ENCODE assay signal across 22 cellular contexts in genomic region chr2:218267259-218267658, GRCh38. TPM values are rescaled to one million over a fixed set of nuclear protein-coding genes. Genes with fewer than 3 reads are reported as not detected.
DNase-seq lines count a peak whose midpoint lies in the region; ATAC-seq and TF ChIP-seq lines count a peak whose summit lies in the region.
"Had no signal": no experiment of that assay in that cellular context is flagged by ENCODE, and none has a peak within 500 bp of the region (broad histone marks: within the 10 kb centered on the region; RNA-seq: fewer than 3 reads in every experiment).

No MANE protein-coding gene starts in this region.

- no peaks in the 10 kb centered on the region for H3K9me3 ChIP-seq in CD8-positive, alpha-beta memory T cell (ENCODE audit: low read length)
- H3K9me3 ChIP-seq: colonic mucosa, lower lobe of right lung, right lobe of liver, vagina had no signal

- POLR2A ChIA-PET in activated CD4-positive, alpha-beta T cell treated with anti-CD3 and anti-CD28 coated beads, Interleukin-2, amount 10 ng/mL, durations not matched to agents 7 days and 5 days (lab: Charles Lee) = no interaction called here
- POLR2A ChIA-PET in CD8-positive, alpha-beta memory T cell (lab: Charles Lee) = no interaction called here

- peaks cover 23% of the 10 kb centered on the region for H3K4me1 ChIP-seq in CD8-positive, alpha-beta memory T cell (ENCODE audit: insufficient read depth, low read length)

- no peaks in the 10 kb centered on the region for H3K9me3 Mint-ChIP-seq in activated CD4-positive, alpha-beta T cell treated with anti-CD3 and anti-CD28 coated beads, Interleukin-2, amount 10 ng/mL, durations not matched to agents 7 days and 5 days
- H3K9me3 Mint-ChIP-seq in CD8-positive, alpha-beta memory T cell = no peaks in the 10 kb centered on the region
- H3K9me3 Mint-ChIP-seq in brain (no peaks in the 10 kb centered on the region), nephron progenitor cell (no peaks in the 10 kb centered on the region)
- H3K9me3 Mint-ChIP-seq: activated B cell treated with CpG ODN at 0.5 μM for 24 hours, H9 had no signal

- no peak overlapping the region for H3K4me3 ChIP-seq in CD8-positive, alpha-beta memory T cell (ENCODE audit: low read length)
- H3K4me3 ChIP-seq: colonic mucosa, lower lobe of right lung, right lobe of liver, SK-N-MC, vagina had no signal

- no peak for DNase-seq in activated CD4-positive, alpha-beta T cell treated with anti-CD3 and anti-CD28 coated beads, Interleukin-2, amount 10 ng/mL, durations not matched to agents 7 days and 5 days
- DNase-seq in activated CD4-positive, alpha-beta T cell treated with anti-CD3 and anti-CD28 coated beads for 1 hour = no peak
- no peak for DNase-seq in CD8-positive, alpha-beta memory T cell
- DNase-seq in nephron progenitor cell (no peak), germinal center (ENCODE audit: low spot score) (no peak), NCI-H1417 treated with DMSO at 0.1 percent for 48 hours (lab: John Stamatoyannopoulos, UW) (no peak)
- DNase-seq: activated B cell treated with CpG ODN at 0.5 μM for 24 hours, activated gamma-delta T cell, colonic mucosa, H9, lower lobe of right lung, NCI-H1092 treated with DMSO at 0.1 percent for 48 hours, NCI-H2081 treated with DMSO at 0.1 percent for 48 hours, NCI-H446 treated with DMSO at 0.1 percent for 48 hours, T-helper 9 cell had no signal

- no peaks in the 10 kb centered on the region for H3K27me3 ChIP-seq in CD8-positive, alpha-beta memory T cell (ENCODE audit: insufficient read depth, low read length, poor library complexity, severe bottlenecking)
- H3K27me3 ChIP-seq: colonic mucosa, right lobe of liver, vagina had no signal

- H3K36me3 ChIP-seq in CD8-positive, alpha-beta memory T cell (ENCODE audit: insufficient read depth, low read length) = peaks cover 25% of the 10 kb centered on the region
- H3K36me3 ChIP-seq: colonic mucosa had no signal

- peaks cover 48% of the 10 kb centered on the region for H3K4me1 Mint-ChIP-seq in activated CD4-positive, alpha-beta T cell treated with anti-CD3 and anti-CD28 coated beads, Interleukin-2, amount 10 ng/mL, durations not matched to agents 7 days and 5 days
- H3K4me1 Mint-ChIP-seq in CD8-positive, alpha-beta memory T cell = peaks cover 40 to 57% (median 49%) of the 10 kb centered on the region in 3 donors
- H3K4me1 Mint-ChIP-seq in brain (peaks cover 37% of the 10 kb centered on the region), nephron progenitor cell (peaks cover 37% of the 10 kb centered on the region)

- H3K27me3 Mint-ChIP-seq in activated CD4-positive, alpha-beta T cell treated with anti-CD3 and anti-CD28 coated beads, Interleukin-2, amount 10 ng/mL, durations not matched to agents 7 days and 5 days = no peaks in the 10 kb centered on the region
- no peaks in the 10 kb centered on the region for H3K27me3 Mint-ChIP-seq in CD8-positive, alpha-beta memory T cell
- peaks cover 14% of the 10 kb centered on the region for H3K27me3 Mint-ChIP-seq in brain
- H3K27me3 Mint-ChIP-seq in nephron progenitor cell (ENCODE audit: low read depth, poor library complexity) = no peaks in the 10 kb centered on the region
- H3K27me3 Mint-ChIP-seq: activated B cell treated with CpG ODN at 0.5 μM for 24 hours had no signal

- no peak for TF ChIP-seq CTCF in brain (conservative IDR thresholded peaks at IDR 0.05)
- TF ChIP-seq CTCF in nephron progenitor cell (IDR thresholded peaks at IDR 0.05) = no peak

- peaks cover 15% of the 10 kb centered on the region for H3K36me3 Mint-ChIP-seq in activated CD4-positive, alpha-beta T cell treated with anti-CD3 and anti-CD28 coated beads, Interleukin-2, amount 10 ng/mL, durations not matched to agents 7 days and 5 days (ENCODE audit: low read depth)
- H3K36me3 Mint-ChIP-seq in CD8-positive, alpha-beta memory T cell = peaks cover 0 to 71% (median 4%) of the 10 kb centered on the region in 3 donors
- H3K36me3 Mint-ChIP-seq in brain (peaks cover 27% of the 10 kb centered on the region), nephron progenitor cell (ENCODE audit: low read depth) (peaks cover 28% of the 10 kb centered on the region)

- no peak overlapping the region for H3K4me3 Mint-ChIP-seq in activated CD4-positive, alpha-beta T cell treated with anti-CD3 and anti-CD28 coated beads, Interleukin-2, amount 10 ng/mL, durations not matched to agents 7 days and 5 days
- peak overlapping the region in 5 of 7 donors; percentile 21 to 83 (median 41) for H3K4me3 Mint-ChIP-seq in CD8-positive, alpha-beta memory T cell
- H3K4me3 Mint-ChIP-seq in brain (peak overlapping the region; percentile 56 to 64 (median 59)), nephron progenitor cell (peak overlapping the region; percentile 55)
- H3K4me3 Mint-ChIP-seq: activated B cell treated with CpG ODN at 0.5 μM for 24 hours had no signal

- no peak overlapping the region for H3K27ac ChIP-seq in CD8-positive, alpha-beta memory T cell (ENCODE audit: low read depth, low read length)
- H3K27ac ChIP-seq: colonic mucosa, lower lobe of right lung, parathyroid adenoma, right lobe of liver, SK-N-MC, vagina had no signal

- peak overlapping the region; percentile 27 for H3K27ac Mint-ChIP-seq in activated CD4-positive, alpha-beta T cell treated with anti-CD3 and anti-CD28 coated beads, Interleukin-2, amount 10 ng/mL, durations not matched to agents 7 days and 5 days
- H3K27ac Mint-ChIP-seq in CD8-positive, alpha-beta memory T cell = peak overlapping the region in 6 of 8 donors; percentile 29 to 90 (median 64)
- no peak overlapping the region for H3K27ac Mint-ChIP-seq in brain
- H3K27ac Mint-ChIP-seq in nephron progenitor cell = no peak overlapping the region
- H3K27ac Mint-ChIP-seq: activated B cell treated with CpG ODN at 0.5 μM for 24 hours had no signal

- no peak for ATAC-seq in HG02759 (IDR thresholded peaks at IDR 0.05; ENCODE audit: unreplicated experiment)
- ATAC-seq: lower lobe of right lung, right lobe of liver had no signal

- CTCF ChIA-PET in activated CD4-positive, alpha-beta T cell treated with anti-CD3 and anti-CD28 coated beads, Interleukin-2, amount 10 ng/mL, durations not matched to agents 7 days and 5 days (lab: Charles Lee) = interaction anchor here (0.5 to 2.0 kb wide), 4 partner anchors 13 to 129 kb away, joined by 3 to 9 read pairs (median 4); no protein-coding TSS in a partner anchor
- CTCF ChIA-PET in CD8-positive, alpha-beta memory T cell (lab: Charles Lee) = interaction anchor here (1.2 to 1.4 kb wide), 2 partner anchors 13 to 82 kb away, joined by 3 to 5 read pairs; no protein-coding TSS in a partner anchor

RNA-seq across cellular contexts. Expression of gene AAMP, which starts 2.7 kb away (rescaled TPM):
- total RNA-seq in activated CD4-positive, alpha-beta T cell treated with anti-CD3 and anti-CD28 coated beads, Interleukin-2, amount 10 ng/mL, durations not matched to agents 7 days and 5 days = 10 to 100 TPM; 42.3 to 51.1 TPM
- total RNA-seq in CD8-positive, alpha-beta memory T cell = 10 to 100 TPM; 94.8 to 95.2 TPM
- 86.1 TPM for polyA plus RNA-seq in CD8-positive, alpha-beta memory T cell
- 115 TPM for polyA plus RNA-seq in brain (ENCODE audit: insufficient read depth, low read depth, low replicate concordance)

RNA-seq across cellular contexts. Expression of gene PNKD, which starts 3.1 kb away (rescaled TPM):
- total RNA-seq in activated CD4-positive, alpha-beta T cell treated with anti-CD3 and anti-CD28 coated beads, Interleukin-2, amount 10 ng/mL, durations not matched to agents 7 days and 5 days = 10 to 100 TPM; 34.0 to 39.1 TPM
- total RNA-seq in CD8-positive, alpha-beta memory T cell = 10 to 100 TPM; 26.8 to 31.6 TPM
- polyA plus RNA-seq in CD8-positive, alpha-beta memory T cell = 111 TPM
- polyA plus RNA-seq in brain (ENCODE audit: insufficient read depth, low read depth, low replicate concordance) = 119 TPM

RNA-seq across cellular contexts. Expression of gene GPBAR1, which starts 6.4 kb away (rescaled TPM):
- total RNA-seq in activated CD4-positive, alpha-beta T cell treated with anti-CD3 and anti-CD28 coated beads, Interleukin-2, amount 10 ng/mL, durations not matched to agents 7 days and 5 days = 1 to 10 TPM; 1.0 to 1.2 TPM
- total RNA-seq in CD8-positive, alpha-beta memory T cell = under 1 TPM; 0.51 to 0.72 TPM
- not detected for polyA plus RNA-seq in CD8-positive, alpha-beta memory T cell
- polyA plus RNA-seq in brain (ENCODE audit: insufficient read depth, low read depth, low replicate concordance) = 0.39 TPM
- polyA plus RNA-seq: BJ had no signal

RNA-seq across cellular contexts. Expression of gene TMBIM1, which starts 25.0 kb away (rescaled TPM):
- 100 to 1,000 TPM in 1 of 2 experiments, 10 to 100 TPM in 1; 99.3 to 101 TPM for total RNA-seq in activated CD4-positive, alpha-beta T cell treated with anti-CD3 and anti-CD28 coated beads, Interleukin-2, amount 10 ng/mL, durations not matched to agents 7 days and 5 days
- 10 to 100 TPM; 82.3 to 92.3 TPM for total RNA-seq in CD8-positive, alpha-beta memory T cell
- 149 TPM for polyA plus RNA-seq in CD8-positive, alpha-beta memory T cell
- 58.7 TPM for polyA plus RNA-seq in brain (ENCODE audit: insufficient read depth, low read depth, low replicate concordance)

RNA-seq across cellular contexts. Expression of gene ARPC2, which starts 50.3 kb away (rescaled TPM):
- total RNA-seq in activated CD4-positive, alpha-beta T cell treated with anti-CD3 and anti-CD28 coated beads, Interleukin-2, amount 10 ng/mL, durations not matched to agents 7 days and 5 days = 100 to 1,000 TPM; 708 to 729 TPM
- total RNA-seq in CD8-positive, alpha-beta memory T cell = 100 to 1,000 TPM; 575 to 600 TPM
- polyA plus RNA-seq in CD8-positive, alpha-beta memory T cell = 970 TPM
- polyA plus RNA-seq in brain (ENCODE audit: insufficient read depth, low read depth, low replicate concordance) = 169 TPM

Comparison
In these comparisons a context has a peak if more than half of its experiments do, and no peak if none do; other contexts are left out.
1. H3K27ac Mint-ChIP-seq: peak in activated CD4-positive, alpha-beta T cell treated with anti-CD3 and anti-CD28 coated beads, Interleukin-2, amount 10 ng/mL, durations not matched to agents 7 days and 5 days (single experiment) and CD8-positive, alpha-beta memory T cell (6 of 8); none in brain (0 of 5) and nephron progenitor cell (single experiment).